In the genomic region with DNA sequence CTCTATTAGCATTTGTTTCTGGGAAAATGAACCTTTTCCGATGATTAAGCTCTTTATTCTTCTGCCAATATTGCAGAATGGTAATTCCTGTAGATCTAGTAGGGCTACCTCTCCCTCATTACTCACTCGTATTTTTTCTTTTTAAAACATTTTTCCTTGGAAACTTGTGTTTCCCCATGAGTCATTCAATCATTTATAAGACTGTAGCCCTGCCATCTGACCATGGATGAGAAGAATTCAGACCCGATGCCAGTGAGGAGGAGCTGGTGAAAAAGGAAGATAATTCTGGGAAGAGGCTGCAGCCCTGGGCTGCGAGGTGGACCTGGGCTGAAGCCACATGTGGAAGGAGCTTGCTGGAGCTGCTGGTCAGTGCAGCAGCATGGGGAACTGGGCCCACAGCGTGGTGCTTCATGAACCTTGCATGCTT, we compare ENCODE assay signal across 13 cellular contexts.
A peak's percentile ranks its signal among the peaks of the same experiment; 100 is the strongest.
DNase-seq lines count a peak whose midpoint lies in the region; ATAC-seq and TF ChIP-seq lines count a peak whose summit lies in the region.
"Had no signal": no experiment of that assay in that cellular context is flagged by ENCODE, and none has a peak within 500 bp of the region (broad histone marks: within the 10 kb centered on the region; RNA-seq: fewer than 3 reads in every experiment).

No MANE protein-coding gene starts in this region.

- H3K4me3 Mint-ChIP-seq in activated T-cell treated with anti-CD3 and anti-CD28 coated beads, Interleukin-2, amount 50 U/mL, for 4 hours = no peak overlapping the region
- H3K4me3 Mint-ChIP-seq: activated B cell treated with CpG ODN at 0.5 μM for 24 hours; stimulated activated naive CD8-positive, alpha-beta T cell treated with anti-CD3 and anti-CD28 coated beads, Interleukin-15, Interleukin-2, amounts not matched to agents 100 ng/mL and 50 ng/mL, for 24 hours had no signal

- no peaks in the 10 kb centered on the region for H3K36me3 Mint-ChIP-seq in activated T-cell treated with anti-CD3 and anti-CD28 coated beads, Interleukin-2, amount 50 U/mL, for 4 hours (ENCODE audit: insufficient read depth)

- H3K36me3 ChIP-seq in brain microvascular endothelial cell (replicated peaks) (no peaks in the 10 kb centered on the region), vagina (no peaks in the 10 kb centered on the region)
- H3K36me3 ChIP-seq: neutrophil, SJCRH30 had no signal

- no peaks in the 10 kb centered on the region for H3K9me3 ChIP-seq in vagina
- H3K9me3 ChIP-seq: neutrophil, SJCRH30 had no signal

- H3K9me3 Mint-ChIP-seq in activated T-cell treated with anti-CD3 and anti-CD28 coated beads, Interleukin-2, amount 50 U/mL, for 4 hours = no peaks in the 10 kb centered on the region
- H3K9me3 Mint-ChIP-seq: activated B cell treated with CpG ODN at 0.5 μM for 24 hours had no signal

- no peak for ATAC-seq in GM18873 (IDR thresholded peaks at IDR 0.05; ENCODE audit: low FRiP score, unreplicated experiment)
- ATAC-seq in activated T-cell treated with anti-CD3 and anti-CD28 coated beads, Interleukin-2, amount 50 U/mL, for 4 hours = no peak
- ATAC-seq in GM19395 (IDR thresholded peaks at IDR 0.05; ENCODE audit: unreplicated experiment) = no peak

- H3K27me3 ChIP-seq in brain microvascular endothelial cell (replicated peaks) (no peaks in the 10 kb centered on the region), vagina (no peaks in the 10 kb centered on the region)
- H3K27me3 ChIP-seq: neutrophil, SJCRH30 had no signal

- H3K27me3 Mint-ChIP-seq in activated T-cell treated with anti-CD3 and anti-CD28 coated beads, Interleukin-2, amount 50 U/mL, for 4 hours (ENCODE audit: low read depth) = no peaks in the 10 kb centered on the region
- H3K27me3 Mint-ChIP-seq: activated B cell treated with CpG ODN at 0.5 μM for 24 hours; stimulated activated naive CD8-positive, alpha-beta T cell treated with anti-CD3 and anti-CD28 coated beads, Interleukin-15, Interleukin-2, amounts not matched to agents 100 ng/mL and 50 ng/mL, for 24 hours had no signal

- peaks cover 19% of the 10 kb centered on the region for H3K4me1 ChIP-seq in vagina
- H3K4me1 ChIP-seq: SJCRH30 had no signal

- H3K27ac ChIP-seq in brain microvascular endothelial cell (no peak overlapping the region), vagina (peak overlapping the region; percentile 58)
- H3K27ac ChIP-seq: neutrophil, SJCRH30 had no signal

- DNase-seq in HT1080 (ENCODE audit: low read depth) = peak; percentile 79
- peak; percentile 38 for DNase-seq in brain microvascular endothelial cell
- peak; percentile 88 for DNase-seq in hepatic stellate cell (ENCODE audit: low spot score)
- DNase-seq in vagina (ENCODE audit: extremely low spot score in 2 of 2) = no peak
- no peak for DNase-seq in activated T-cell treated with anti-CD3 and anti-CD28 coated beads, Interleukin-2, amount 50 U/mL, for 4 hours
- DNase-seq: activated B cell treated with CpG ODN at 0.5 μM for 24 hours; NCI-H446; SJCRH30; stimulated activated CD4-positive, alpha-beta T cell treated with anti-CD3 and anti-CD28 coated beads, Interleukin-2, amount 100 ng/mL, for 48 hours had no signal

- no peak for TF ChIP-seq POLR2A in vagina (IDR thresholded peaks at IDR 0.05)

- H3K4me1 Mint-ChIP-seq in activated T-cell treated with anti-CD3 and anti-CD28 coated beads, Interleukin-2, amount 50 U/mL, for 4 hours (ENCODE audit: low read depth) = no peaks in the 10 kb centered on the region
- H3K4me1 Mint-ChIP-seq: activated B cell treated with CpG ODN at 0.5 μM for 24 hours had no signal

- H3K4me3 ChIP-seq in brain microvascular endothelial cell (ENCODE audit: low read depth, low read length) = no peak overlapping the region
- H3K4me3 ChIP-seq in vagina = no peak overlapping the region
- H3K4me3 ChIP-seq: SJCRH30 had no signal

- TF ChIP-seq CTCF in brain microvascular endothelial cell (IDR thresholded peaks at IDR 0.05; ENCODE audit: low read depth, low read length, missing control alignments) = no peak
- no peak for TF ChIP-seq CTCF in vagina (IDR thresholded peaks at IDR 0.05)

- in situ Hi-C loops in brain microvascular endothelial cell (cut with HindIII; ENCODE audit: low pct_ligation_motif_present, low sequenced_read_pairs) = no loop called here

- intact Hi-C loops in vagina (cut with DNase I) = no loop called here

Comparison
In these comparisons a context has a peak if more than half of its experiments do, and no peak if none do; other contexts are left out.
1. DNase-seq: peak in HT1080 (single experiment), brain microvascular endothelial cell (single experiment) and hepatic stellate cell (single experiment); none in vagina (0 of 2) and activated T-cell treated with anti-CD3 and anti-CD28 coated beads, Interleukin-2, amount 50 U/mL, for 4 hours (single experiment).